8 cellular contexts compared by ENCODE assay signal in genomic region chr16:55072976-55073375, GRCh38.
"Had no signal": no experiment of that assay in that cellular context is flagged by ENCODE, and none has a peak within 500 bp of the region (broad histone marks: within the 10 kb centered on the region; RNA-seq: fewer than 3 reads in every experiment).

No MANE protein-coding gene starts in this region.

- H3K36me3 Mint-ChIP-seq: IgD-negative memory B cell had no signal

- H3K27ac ChIP-seq: HL-60, KMS-11 had no signal

- H3K9ac ChIP-seq: KMS-11 had no signal

- H3K4me3 Mint-ChIP-seq: IgD-negative memory B cell had no signal

- H3K4me2 ChIP-seq: KMS-11 had no signal

- FAIRE-seq: HepG2, HTR-8/SVneo had no signal

- ATAC-seq: HepG2 had no signal

- H3K27ac Mint-ChIP-seq: IgD-negative memory B cell had no signal

- H3K4me1 Mint-ChIP-seq: IgD-negative memory B cell had no signal

- DNase-seq: IMR-90, KBM-7, KG1 had no signal
